35 cellular contexts compared by ENCODE assay signal in the genomic region with DNA sequence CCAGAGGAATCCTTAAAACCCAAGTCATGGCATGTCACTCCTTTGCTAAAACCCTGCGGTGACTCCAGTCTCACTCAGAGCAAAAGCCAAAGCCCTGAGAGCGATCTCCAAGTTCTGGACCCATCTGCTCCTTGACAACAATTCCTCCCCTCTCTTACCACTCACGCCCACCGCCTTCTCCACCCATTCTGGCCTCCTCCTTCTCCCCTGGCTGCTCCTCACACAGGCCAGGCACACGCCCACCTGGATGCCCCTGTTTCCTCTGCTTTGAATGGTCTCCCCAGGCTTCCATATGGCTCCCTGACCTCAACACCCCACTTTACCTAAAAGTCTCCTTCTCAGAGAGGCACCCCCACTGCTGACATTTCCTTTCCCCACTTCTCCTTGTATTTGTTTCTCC.
"Had no signal": no experiment of that assay in that cellular context is flagged by ENCODE, and none has a peak within 500 bp of the region (broad histone marks: within the 10 kb centered on the region; RNA-seq: fewer than 3 reads in every experiment).

No MANE protein-coding gene starts in this region.

- H3K36me3 Mint-ChIP-seq: activated CD4-positive, alpha-beta memory T cell treated with anti-CD3 and anti-CD28 coated beads for 36 hours; activated naive CD4-positive, alpha-beta T cell treated with anti-CD3 and anti-CD28 coated beads, Interleukin-2, amount 50 U/mL, for 72 hours; activated naive CD8-positive, alpha-beta T cell treated with anti-CD3 and anti-CD28 coated beads for 36 hours had no signal

- H3K27me3 Mint-ChIP-seq: activated CD4-positive, alpha-beta memory T cell treated with anti-CD3 and anti-CD28 coated beads for 36 hours; activated CD8-positive, alpha-beta T cell treated with anti-CD3 and anti-CD28 coated beads for 36 hours; activated naive CD8-positive, alpha-beta T cell treated with anti-CD3 and anti-CD28 coated beads for 36 hours had no signal

- H3K36me3 ChIP-seq: adrenal gland, brain microvascular endothelial cell, breast epithelium had no signal

- H3K4me1 ChIP-seq: adrenal gland, body of pancreas, breast epithelium had no signal

- ATAC-seq: activated CD8-positive, alpha-beta T cell treated with anti-CD3 and anti-CD28 coated beads for 36 hours; activated naive CD4-positive, alpha-beta T cell treated with anti-CD3 and anti-CD28 coated beads, Interleukin-2, amount 50 U/mL, for 72 hours; activated T-cell treated with anti-CD3 and anti-CD28 coated beads, Interleukin-2, amount 50 U/mL, for 4 hours; activated T-cell treated with anti-CD3 and anti-CD28 coated beads, Interleukin-2, amount 50 U/mL, for 72 hours; activated T-helper 17 cell treated with anti-CD3 and anti-CD28 coated beads, Interleukin-2, amount 50 U/mL, for 72 hours; body of pancreas had no signal

- H3K27ac ChIP-seq: adrenal gland, body of pancreas, brain microvascular endothelial cell, breast epithelium, VCaP had no signal

- H3K4me3 ChIP-seq: adrenal gland, body of pancreas, breast epithelium had no signal

- DNase-seq: activated B cell treated with CpG ODN at 0.5 μM for 24 hours; activated CD4-positive, alpha-beta memory T cell treated with anti-CD3 and anti-CD28 coated beads for 36 hours; activated CD4-positive, alpha-beta T cell treated with anti-CD3 and anti-CD28 coated beads for 4 hours; activated CD4-positive, alpha-beta T cell treated with anti-CD3 and anti-CD28 coated beads, Interleukin-2, amount 10 ng/mL, durations not matched to agents 24 days and 14 days; activated CD4-positive, alpha-beta T cell treated with anti-CD3 and anti-CD28 coated beads, Interleukin-2, amount 50 U/mL, for 1 hour; activated CD4-positive, alpha-beta T cell treated with anti-CD3 and anti-CD28 coated beads, Interleukin-2, amount 50 U/mL, for 4 hours; activated CD4-positive, CD25-positive, alpha-beta regulatory T cell treated with anti-CD3 and anti-CD28 coated beads, Interleukin-2, amount 50 U/mL, for 72 hours; activated CD8-positive, alpha-beta memory T cell treated with anti-CD3 and anti-CD28 coated beads, Interleukin-2, amount 50 U/mL, for 4 hours; activated CD8-positive, alpha-beta T cell treated with anti-CD3 and anti-CD28 coated beads for 36 hours; activated effector memory CD4-positive, alpha-beta T cell treated with anti-CD3 and anti-CD28 coated beads, Interleukin-2, amount 50 U/mL, for 16 hours; activated gamma-delta T cell treated with Interleukin-2 at 50 U/mL for 16 hours; activated naive CD4-positive, alpha-beta T cell; activated naive CD4-positive, alpha-beta T cell treated with anti-CD3 and anti-CD28 coated beads for 36 hours; activated naive CD4-positive, alpha-beta T cell treated with anti-CD3 and anti-CD28 coated beads, Interleukin-2, amount 50 U/mL, for 16 hours; activated naive CD8-positive, alpha-beta T cell treated with anti-CD3 and anti-CD28 coated beads for 36 hours; activated T-cell treated with anti-CD3 and anti-CD28 coated beads for 4 hours; activated T-cell treated with anti-CD3 and anti-CD28 coated beads, Interleukin-2, amount 50 U/mL, for 1 hour; activated T-cell treated with anti-CD3 and anti-CD28 coated beads, Interleukin-2, amount 50 U/mL, for 4 hours; activated T-cell treated with anti-CD3 and anti-CD28 coated beads, Interleukin-2, amount 50 U/mL, for 72 hours; adrenal gland; amniotic stem cell; aorta; body of pancreas; brain microvascular endothelial cell; central memory CD4-positive, alpha-beta T cell; T-helper 1 cell; T-helper 2 cell; T-helper 9 cell had no signal

- H3K4me3 Mint-ChIP-seq: activated B cell treated with CpG ODN at 0.5 μM for 24 hours; activated CD4-positive, alpha-beta memory T cell treated with anti-CD3 and anti-CD28 coated beads for 36 hours; activated CD4-positive, alpha-beta T cell treated with anti-CD3 and anti-CD28 coated beads, Interleukin-2, amount 10 ng/mL, durations not matched to agents 24 days and 14 days; activated CD8-positive, alpha-beta T cell treated with anti-CD3 and anti-CD28 coated beads for 36 hours; activated naive CD4-positive, alpha-beta T cell treated with anti-CD3 and anti-CD28 coated beads for 36 hours; activated naive CD8-positive, alpha-beta T cell treated with anti-CD3 and anti-CD28 coated beads for 36 hours; activated T-cell treated with anti-CD3 and anti-CD28 coated beads, Interleukin-2, amount 50 U/mL, for 4 hours; activated T-cell treated with anti-CD3 and anti-CD28 coated beads, Interleukin-2, amount 50 U/mL, for 72 hours; activated T-helper 1 cell treated with anti-CD3 and anti-CD28 coated beads, Interleukin-12 subunit alpha, Interleukin-12 subunit beta, Interleukin-2, Interleukin-4 antibody, amounts not matched to agents 30 ng/mL and 10 ng/mL and 1 ng/mL, durations not matched to agents 14 hours and 24 hours and 36 hours; activated T-helper 17 cell treated with anti-CD3 and anti-CD28 coated beads, Interleukin-2, amount 50 U/mL, for 72 hours; T-helper 1 cell treated with Interleukin-12 subunit alpha and Interleukin-12 subunit beta and Interleukin-4 antibody, amounts not matched to agents 30 μg/mL and 1 μg/mL, for 36 hours; T-helper 2 cell treated with Interferon-gamma antibody and Interleukin-4, amounts not matched to agents 5 μg/mL and 100 μg/mL, for 36 hours had no signal

- H3K9me3 ChIP-seq: adrenal gland, body of pancreas had no signal

- H3K27me3 ChIP-seq: adrenal gland, body of pancreas, brain microvascular endothelial cell, breast epithelium had no signal

- H3K27ac Mint-ChIP-seq: activated B cell treated with CpG ODN at 0.5 μM for 24 hours; activated CD4-positive, alpha-beta memory T cell treated with anti-CD3 and anti-CD28 coated beads for 36 hours; activated CD4-positive, alpha-beta T cell treated with anti-CD3 and anti-CD28 coated beads, Interleukin-2, amount 10 ng/mL, durations not matched to agents 24 days and 14 days; activated CD8-positive, alpha-beta T cell treated with anti-CD3 and anti-CD28 coated beads for 36 hours; activated naive CD4-positive, alpha-beta T cell treated with anti-CD3 and anti-CD28 coated beads for 36 hours; activated naive CD4-positive, alpha-beta T cell treated with anti-CD3 and anti-CD28 coated beads, Interleukin-2, amount 50 U/mL, for 72 hours; activated naive CD8-positive, alpha-beta T cell treated with anti-CD3 and anti-CD28 coated beads for 36 hours; activated T-cell treated with anti-CD3 and anti-CD28 coated beads, Interleukin-2, amount 50 U/mL, for 72 hours; activated T-helper 1 cell treated with anti-CD3 and anti-CD28 coated beads, Interleukin-12 subunit alpha, Interleukin-12 subunit beta, Interleukin-2, Interleukin-4 antibody, amounts not matched to agents 30 ng/mL and 10 ng/mL and 1 ng/mL, durations not matched to agents 14 hours and 24 hours and 36 hours; activated T-helper 17 cell treated with anti-CD3 and anti-CD28 coated beads, Interleukin-2, amount 50 U/mL, for 72 hours; T-helper 1 cell treated with Interleukin-12 subunit alpha and Interleukin-12 subunit beta and Interleukin-4 antibody, amounts not matched to agents 30 μg/mL and 1 μg/mL, for 36 hours; T-helper 2 cell treated with Interferon-gamma antibody and Interleukin-4, amounts not matched to agents 5 μg/mL and 100 μg/mL, for 36 hours had no signal

- H3K9me3 Mint-ChIP-seq: activated CD4-positive, alpha-beta T cell treated with anti-CD3 and anti-CD28 coated beads, Interleukin-2, amount 10 ng/mL, durations not matched to agents 24 days and 14 days; activated CD8-positive, alpha-beta T cell treated with anti-CD3 and anti-CD28 coated beads for 36 hours; activated naive CD4-positive, alpha-beta T cell treated with anti-CD3 and anti-CD28 coated beads, Interleukin-2, amount 50 U/mL, for 72 hours; activated T-cell treated with anti-CD3 and anti-CD28 coated beads, Interleukin-2, amount 50 U/mL, for 72 hours; activated T-helper 1 cell treated with anti-CD3 and anti-CD28 coated beads, Interleukin-12 subunit alpha, Interleukin-12 subunit beta, Interleukin-2, Interleukin-4 antibody, amounts not matched to agents 30 ng/mL and 10 ng/mL and 1 ng/mL, durations not matched to agents 14 hours and 24 hours and 36 hours; T-helper 1 cell treated with Interleukin-12 subunit alpha and Interleukin-12 subunit beta and Interleukin-4 antibody, amounts not matched to agents 30 μg/mL and 1 μg/mL, for 36 hours; T-helper 2 cell treated with Interferon-gamma antibody and Interleukin-4, amounts not matched to agents 5 μg/mL and 100 μg/mL, for 36 hours had no signal

- H3K4me1 Mint-ChIP-seq: activated B cell treated with CpG ODN at 0.5 μM for 24 hours; activated CD4-positive, alpha-beta T cell treated with anti-CD3 and anti-CD28 coated beads, Interleukin-2, amount 10 ng/mL, durations not matched to agents 24 days and 14 days; activated naive CD8-positive, alpha-beta T cell treated with anti-CD3 and anti-CD28 coated beads for 36 hours; activated T-helper 17 cell treated with anti-CD3 and anti-CD28 coated beads, Interleukin-2, amount 50 U/mL, for 72 hours had no signal
